16 cellular contexts compared by ENCODE assay signal in the genomic region with DNA sequence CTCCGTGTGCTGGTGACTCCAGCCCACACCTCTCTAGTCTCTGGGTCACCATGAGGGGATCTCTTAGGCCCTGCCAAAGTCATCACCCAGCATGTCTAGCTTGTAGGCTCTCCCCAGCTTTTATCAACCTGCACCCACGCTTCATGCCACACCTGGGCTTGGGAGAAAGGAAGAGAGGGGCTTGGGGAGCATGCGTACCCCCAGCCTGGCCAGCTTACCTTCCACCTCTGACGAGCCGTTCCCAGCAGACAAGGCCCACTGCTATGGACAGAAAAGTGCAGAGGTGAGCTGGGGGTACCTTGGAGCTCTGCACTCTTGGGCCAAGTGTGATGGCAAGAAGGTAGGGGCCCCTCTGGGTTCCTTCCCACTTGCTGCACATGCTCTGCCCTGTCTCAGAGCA. TPM values are rescaled to one million over a fixed set of nuclear protein-coding genes. Genes with fewer than 3 reads are reported as not detected.
A peak's percentile ranks its signal among the peaks of the same experiment; 100 is the strongest.
DNase-seq lines count a peak whose midpoint lies in the region; ATAC-seq and TF ChIP-seq lines count a peak whose summit lies in the region.
"Had no signal": no experiment of that assay in that cellular context is flagged by ENCODE, and none has a peak within 500 bp of the region (broad histone marks: within the 10 kb centered on the region; RNA-seq: fewer than 3 reads in every experiment).

No MANE protein-coding gene starts in this region.

- H3K27me3 ChIP-seq in Peyer's patch (no peaks in the 10 kb centered on the region), gastroesophageal sphincter (peaks cover 60% of the 10 kb centered on the region)
- H3K27me3 ChIP-seq: testis had no signal

- TF ChIP-seq EP300 in gastroesophageal sphincter (IDR thresholded peaks at IDR 0.05), result no peak

- H3K4me3 ChIP-seq in AG10803 (ENCODE audit: low read length) (peak overlapping the region; percentile 67), Peyer's patch (peak overlapping the region; percentile 32 to 68 (median 66)), fibroblast of pulmonary artery (replicated peaks; ENCODE audit: low read depth, low read length) (peak overlapping the region; percentile 54), skeletal muscle cell (ENCODE audit: low read depth, low read length) (peak overlapping the region; percentile 71), gastroesophageal sphincter (peak overlapping the region in 1 of 2 donors; percentile 64)

- TF ChIP-seq POLR2A in Peyer's patch (IDR thresholded peaks at IDR 0.05), result no peak
- TF ChIP-seq POLR2A in gastroesophageal sphincter (IDR thresholded peaks at IDR 0.05), result no peak

- H3K36me3 ChIP-seq in Peyer's patch (no peaks in the 10 kb centered on the region), gastroesophageal sphincter (peaks cover 0 to 8% of the 10 kb centered on the region in 2 donors)
- H3K36me3 ChIP-seq: spleen had no signal

- TF ChIP-seq CTCF in AG10803 (conservative IDR thresholded peaks at IDR 0.05; ENCODE audit: low read length) (no peak), Peyer's patch (IDR thresholded peaks at IDR 0.05) (no peak), fibroblast of pulmonary artery (IDR thresholded peaks at IDR 0.05; ENCODE audit: low read length, missing control alignments) (no peak), gastroesophageal sphincter (IDR thresholded peaks at IDR 0.05) (no peak)

- H3K9me3 ChIP-seq in Peyer's patch (no peaks in the 10 kb centered on the region), gastroesophageal sphincter (no peaks in the 10 kb centered on the region)
- H3K9me3 ChIP-seq: spleen, testis had no signal

- H3K27ac ChIP-seq in Peyer's patch (no peak overlapping the region), gastroesophageal sphincter (no peak overlapping the region)
- H3K27ac ChIP-seq: spleen, testis had no signal

- 50% methylated on average over 1 of the region's 5 CpGs; no CpG with 5 or more reads in 1 of the 2 donors for WGBS in gastroesophageal sphincter (ENCODE audit: low coverage in 1 of 2), 2 donors

- ATAC-seq in HG03469 (IDR thresholded peaks at IDR 0.05; ENCODE audit: unreplicated experiment) (no peak), gastroesophageal sphincter (no peak)
- ATAC-seq: activated naive CD8-positive, alpha-beta T cell treated with anti-CD3 and anti-CD28 coated beads, Interleukin-2, amount 50 U/mL, for 24 hours; naive thymus-derived CD4-positive, alpha-beta T cell had no signal

- peaks cover 5 to 34% (median 11%) of the 10 kb centered on the region in 4 donors for H3K4me1 ChIP-seq in Peyer's patch
- peaks cover 0 to 35% (median 14%) of the 10 kb centered on the region in 3 donors for H3K4me1 ChIP-seq in gastroesophageal sphincter

- no peak for DNase-seq in AG10803 (ENCODE audit: low read depth)
- DNase-seq in Peyer's patch, result no peak
- DNase-seq in fibroblast of pulmonary artery (ENCODE audit: low read depth), result no peak
- no peak for DNase-seq in skeletal muscle cell (ENCODE audit: low read depth)
- DNase-seq in middle frontal gyrus (ENCODE audit: extremely low spot score, low spot score), result no peak
- DNase-seq in NCI-H526 treated with DMSO at 0.1 percent for 48 hours (lab: John Stamatoyannopoulos, UW), result no peak
- DNase-seq: activated CD4-positive, alpha-beta T cell treated with anti-CD3 and anti-CD28 coated beads for 1 hour; activated naive CD8-positive, alpha-beta T cell treated with anti-CD3 and anti-CD28 coated beads, Interleukin-2, amount 50 U/mL, for 24 hours; activated T-cell treated with anti-CD3 and anti-CD28 coated beads, Interleukin-2, amount 50 U/mL, for 1 hour; naive thymus-derived CD4-positive, alpha-beta T cell; NCI-H226; spleen; T-helper 1 cell; testis had no signal

RNA-seq across cellular contexts. Expression of gene PGF, which starts 1.7 kb away (rescaled TPM):
- total RNA-seq in Peyer's patch (10 to 100 TPM in 2 of 4 donors, 1 to 10 TPM in 2; 7.3 to 28.1 (median 10.8) TPM), gastroesophageal sphincter (10 to 100 TPM; 11.2 to 21.0 (median 16.5) TPM)

RNA-seq across cellular contexts. Expression of gene RPS6KL1, which starts 30.6 kb away (rescaled TPM):
- total RNA-seq in Peyer's patch (10 to 100 TPM in 1 of 4 donors, 1 to 10 TPM in 3; 4.2 to 12.7 (median 6.7) TPM), gastroesophageal sphincter (10 to 100 TPM in 1 of 4 donors, 1 to 10 TPM in 3; 4.0 to 10.2 (median 8.2) TPM)

RNA-seq across cellular contexts. Expression of gene EIF2B2, which starts 49.0 kb away (rescaled TPM):
- 10 to 100 TPM; 32.3 to 38.6 (median 34.7) TPM for total RNA-seq in Peyer's patch
- 10 to 100 TPM; 28.1 to 56.2 (median 36.6) TPM for total RNA-seq in gastroesophageal sphincter
